3 cellular contexts compared by ENCODE assay signal in the genomic region with DNA sequence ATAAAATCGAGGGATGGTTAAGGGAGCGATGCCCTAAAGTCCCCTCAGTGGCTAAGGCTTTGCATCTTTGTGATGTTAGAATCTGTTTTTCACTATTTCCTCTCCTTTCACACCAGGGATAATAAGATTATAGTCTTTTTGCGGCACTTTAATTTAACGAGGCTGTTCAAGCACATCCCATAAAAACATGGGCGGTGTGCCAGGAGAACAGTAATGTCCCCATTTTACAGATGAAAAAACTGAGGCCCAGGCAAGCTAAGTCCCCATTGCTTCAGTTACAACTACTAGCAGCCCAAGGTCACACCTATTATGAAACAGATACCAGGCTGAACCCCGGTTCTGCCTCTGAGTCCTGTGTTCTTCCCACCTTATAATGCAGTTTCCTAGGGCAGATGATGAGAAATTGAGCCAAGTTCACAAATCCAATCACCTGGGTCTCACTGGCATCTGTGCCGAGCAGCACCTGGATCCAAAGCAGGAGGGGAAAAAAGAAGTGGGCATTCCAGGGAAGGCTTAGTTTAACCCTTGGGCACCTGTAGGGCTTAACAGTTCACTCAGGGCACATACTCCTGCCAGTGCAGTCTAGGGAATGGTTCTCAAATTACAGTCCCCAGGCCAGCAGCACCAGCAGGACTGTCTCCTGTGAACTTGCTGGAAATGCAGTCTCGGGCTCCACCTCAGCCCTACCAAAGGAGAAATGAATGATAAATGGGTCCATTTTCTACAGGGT.
TF ChIP-seq lines count a peak whose summit lies in the region.

No MANE protein-coding gene starts in this region.

TF ChIP-seq in SK-N-SH treated with all-trans-retinoic acid at 6 μM for 48 hours, 23 proteins besides CTCF, POLR2A, EP300 and RAD21:
- no peak for TF ChIP-seq ZFP3 (CRISPR knock-in tag; IDR thresholded peaks at IDR 0.05)
- TF ChIP-seq, protein P1, sequence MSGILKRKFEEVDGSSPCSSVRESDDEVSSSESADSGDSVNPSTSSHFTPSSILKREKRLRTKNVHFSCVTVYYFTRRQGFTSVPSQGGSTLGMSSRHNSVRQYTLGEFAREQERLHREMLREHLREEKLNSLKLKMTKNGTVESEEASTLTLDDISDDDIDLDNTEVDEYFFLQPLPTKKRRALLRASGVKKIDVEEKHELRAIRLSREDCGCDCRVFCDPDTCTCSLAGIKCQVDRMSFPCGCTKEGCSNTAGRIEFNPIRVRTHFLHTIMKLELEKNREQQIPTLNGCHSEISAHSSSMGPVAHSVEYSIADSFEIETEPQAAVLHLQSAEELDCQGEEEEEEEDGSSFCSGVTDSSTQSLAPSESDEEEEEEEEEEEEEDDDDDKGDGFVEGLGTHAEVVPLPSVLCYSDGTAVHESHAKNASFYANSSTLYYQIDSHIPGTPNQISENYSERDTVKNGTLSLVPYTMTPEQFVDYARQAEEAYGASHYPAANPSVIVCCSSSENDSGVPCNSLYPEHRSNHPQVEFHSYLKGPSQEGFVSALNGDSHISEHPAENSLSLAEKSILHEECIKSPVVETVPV (CRISPR knock-in tag; IDR thresholded peaks at IDR 0.05), result no peak

TF ChIP-seq in SK-N-SH, 30 proteins besides CTCF, POLR2A, EP300 and RAD21:
- no peak for TF ChIP-seq RXRA (IDR thresholded peaks at IDR 0.05; ENCODE audit: borderline replicate concordance, low read depth)
TF ChIP-seq in SK-N-SH: peak in this region for 0.

TF ChIP-seq in H1, 55 proteins besides CTCF, POLR2A, EP300 and RAD21:
- TF ChIP-seq KDM1A (IDR thresholded peaks at IDR 0.05; ENCODE audit: borderline replicate concordance, low read length), result peak; percentile 94
- TF ChIP-seq CBX5 (IDR thresholded peaks at IDR 0.05; ENCODE audit: low read depth, low read length), result no peak
- TF ChIP-seq HDAC2 (IDR thresholded peaks at IDR 0.05; ENCODE audit: borderline replicate concordance in 1 of 2, low read depth in 2 of 2, low read length in 2 of 2), result peak in 1 of 2 experiments; percentile 40; a peak in 1 of 4 replicates
